Comparison of ENCODE assay signal across 27 cellular contexts in genomic region chr1:95953668-95954067, GRCh38.
"Had no signal": no experiment of that assay in that cellular context is flagged by ENCODE, and none has a peak within 500 bp of the region (broad histone marks: within the 10 kb centered on the region; RNA-seq: fewer than 3 reads in every experiment).

No MANE protein-coding gene starts in this region.

- H3K9ac ChIP-seq: neural progenitor cell, parathyroid adenoma had no signal

- H3K79me2 ChIP-seq: parathyroid adenoma had no signal

- H3K36me3 ChIP-seq: cardiac muscle cell, colonic mucosa, gastrocnemius medialis, neural progenitor cell, right atrium auricular region, stomach, thyroid gland, upper lobe of right lung had no signal

- H3K27ac ChIP-seq: cardiac muscle cell, colonic mucosa, gastrocnemius medialis, neural progenitor cell, parathyroid adenoma, psoas muscle, right atrium auricular region, stomach, thyroid gland, upper lobe of right lung had no signal

- DNase-seq: activated CD4-positive, alpha-beta T cell treated with anti-CD3 and anti-CD28 coated beads for 1 hour; activated CD4-positive, alpha-beta T cell treated with anti-CD3 and anti-CD28 coated beads, Interleukin-2, amount 50 U/mL, for 1 hour; activated CD8-positive, alpha-beta memory T cell treated with anti-CD3 and anti-CD28 coated beads, Interleukin-2, amount 10 ng/mL, durations not matched to agents 7 days and 5 days; activated CD8-positive, alpha-beta T cell treated with anti-CD3 and anti-CD28 coated beads, Interleukin-2, amount 10 ng/mL, durations not matched to agents 7 days and 5 days; activated T-cell treated with anti-CD3 and anti-CD28 coated beads, Interleukin-2, amount 50 U/mL, for 48 hours; aorta; cerebellar nuclear complex; colonic mucosa; effector memory CD4-positive, alpha-beta T cell; gastrocnemius medialis; immature natural killer cell; kidney; left colon; naive thymus-derived CD4-positive, alpha-beta T cell; occipital lobe; psoas muscle; stimulated activated CD4-positive, alpha-beta T cell treated with anti-CD3 and anti-CD28 coated beads, Interleukin-15, amount 100 ng/mL, for 24 hours; stimulated activated CD4-positive, alpha-beta T cell treated with anti-CD3 and anti-CD28 coated beads, Interleukin-2, amount 100 ng/mL, for 24 hours; stimulated activated naive B cell treated with anti-CD40 and anti-IgM and Interleukin-4, amounts not matched to agents 10 μg/mL and 1 μg/mL and 100 μg/mL, for 72 hours; stomach; T-helper 2 cell; thyroid gland; upper lobe of right lung had no signal

- H3K27me3 ChIP-seq: cardiac muscle cell, colonic mucosa, gastrocnemius medialis, neural progenitor cell, right atrium auricular region, stomach, thyroid gland, upper lobe of right lung had no signal

- H3K4me3 ChIP-seq: cardiac muscle cell, colonic mucosa, gastrocnemius medialis, neural progenitor cell, psoas muscle, right atrium auricular region, stomach, thyroid gland, upper lobe of right lung had no signal

- H3K4me1 ChIP-seq: colonic mucosa, gastrocnemius medialis, neural progenitor cell, parathyroid adenoma, psoas muscle, right atrium auricular region, stomach, thyroid gland, upper lobe of right lung had no signal

- H3K4me2 ChIP-seq: neural progenitor cell had no signal

- ATAC-seq: activated CD8-positive, alpha-beta memory T cell treated with anti-CD3 and anti-CD28 coated beads, Interleukin-2, amount 10 ng/mL, durations not matched to agents 7 days and 5 days; activated CD8-positive, alpha-beta T cell treated with anti-CD3 and anti-CD28 coated beads, Interleukin-2, amount 10 ng/mL, durations not matched to agents 7 days and 5 days; gastrocnemius medialis; left colon; naive thymus-derived CD4-positive, alpha-beta T cell; psoas muscle; stimulated activated naive B cell treated with anti-CD40 and anti-IgM and Interleukin-4, amounts not matched to agents 10 μg/mL and 1 μg/mL and 100 μg/mL, for 72 hours had no signal
